Comparison of ENCODE assay signal across 30 cellular contexts in genomic region chr12:5010130-5010529, GRCh38. TPM values are rescaled to one million over a fixed set of nuclear protein-coding genes. Genes with fewer than 3 reads are reported as not detected.
"Had no signal": no experiment of that assay in that cellular context is flagged by ENCODE, and none has a peak within 500 bp of the region (broad histone marks: within the 10 kb centered on the region; RNA-seq: fewer than 3 reads in every experiment).

No MANE protein-coding gene starts in this region.

- H3K9ac ChIP-seq: parathyroid adenoma had no signal

- H3K36me3 ChIP-seq: gastroesophageal sphincter, heart left ventricle, left lung, right atrium auricular region, spleen, tibial artery had no signal

- ATAC-seq: esophagus mucosa; gastroesophageal sphincter; heart left ventricle; left lung; naive thymus-derived CD8-positive, alpha-beta T cell; sciatic nerve; stimulated activated memory B cell treated with anti-CD40 and anti-IgM and Interleukin-4, amounts not matched to agents 10 μg/mL and 1 μg/mL and 100 μg/mL, for 72 hours; stimulated activated naive CD8-positive, alpha-beta T cell treated with anti-CD3 and anti-CD28 coated beads, Interleukin-15, Interleukin-2, amounts not matched to agents 100 U/mL and 50 U/mL, for 24 hours had no signal

- H3K27me3 ChIP-seq: gastroesophageal sphincter, left lung, right atrium auricular region, spleen, testis, tibial artery had no signal

- H3K27ac ChIP-seq: epithelial cell of prostate, gastroesophageal sphincter, heart left ventricle, left lung, parathyroid adenoma, right atrium auricular region, skin epidermis, spleen, testis, tibial artery had no signal

- H2AFZ ChIP-seq: parathyroid adenoma had no signal

- DNase-seq: cerebellar nuclear complex; effector CD8-positive, alpha-beta T cell; endodermal cell; foreskin fibroblast; heart left ventricle; hippocampal formation; left cardiac atrium; left lung; mesendoderm; midbrain; naive thymus-derived CD8-positive, alpha-beta T cell; nephron progenitor cell; spleen; stimulated activated CD4-positive, alpha-beta T cell treated with anti-CD3 and anti-CD28 coated beads, Interleukin-4, amount 100 ng/mL, for 4 hours; stimulated activated naive CD8-positive, alpha-beta T cell treated with anti-CD3 and anti-CD28 coated beads, Interleukin-15, Interleukin-2, amounts not matched to agents 100 U/mL and 50 U/mL, for 24 hours; substantia nigra; testis had no signal

- H3K4me3 ChIP-seq: gastroesophageal sphincter, heart left ventricle, left lung, right atrium auricular region, skin epidermis, spleen, testis, tibial artery had no signal

- H3K79me2 ChIP-seq: parathyroid adenoma had no signal

- H3K4me1 ChIP-seq: left lung, parathyroid adenoma, right atrium auricular region, spleen, testis had no signal

- H3K9me3 ChIP-seq: gastroesophageal sphincter, heart left ventricle, left lung, right atrium auricular region, spleen, testis, tibial artery had no signal

- FAIRE-seq: colon, islet of Langerhans had no signal

RNA-seq across cellular contexts. Expression of gene KCNA5, which starts 33.5 kb away (rescaled TPM):
- total RNA-seq: endodermal cell; esophagus mucosa; lung microvascular endothelial cell; naive thymus-derived CD8-positive, alpha-beta T cell; osteoblast had no signal
- polyA plus RNA-seq: naive thymus-derived CD8-positive, alpha-beta T cell had no signal
